ENCODE assay signal across 9 cellular contexts in genomic region chrX:40867352-40867751, GRCh38.
A peak's percentile ranks its signal among the peaks of the same experiment; 100 is the strongest.
DNase-seq lines count a peak whose midpoint lies in the region; ATAC-seq and TF ChIP-seq lines count a peak whose summit lies in the region.
"Had no signal": no experiment of that assay in that cellular context is flagged by ENCODE, and none has a peak within 500 bp of the region (broad histone marks: within the 10 kb centered on the region; RNA-seq: fewer than 3 reads in every experiment).

No MANE protein-coding gene starts in this region.

- H3K79me1 ChIP-seq in mesenchymal stem cell (replicated peaks; ENCODE audit: low read length, poor library complexity, severe bottlenecking) = no peaks in the 10 kb centered on the region

- peaks cover 0 to 2% of the 10 kb centered on the region in 2 experiments for H3K27me3 ChIP-seq in mesenchymal stem cell (ENCODE audit: control insufficient read depth in 1 of 2, insufficient read depth in 1 of 2, low read length in 2 of 2)

- no peak overlapping the region for H2BK120ac ChIP-seq in mesenchymal stem cell (ENCODE audit: low read depth, low read length)

- H3K4me2 ChIP-seq in mesenchymal stem cell (ENCODE audit: low read length, poor library complexity, severe bottlenecking) = peak overlapping the region; percentile 16
- H3K4me2 ChIP-seq: BLaER1 treated with 17β-estradiol and CSF1 and Interleukin-3, amounts not matched to agents 10 nM and 100 nM had no signal

- H4K8ac ChIP-seq in mesenchymal stem cell (ENCODE audit: low read length) = no peak overlapping the region

- DNase-seq in AG08396 (ENCODE audit: low spot score) (peak; percentile 33), LoVo (ENCODE audit: low spot score) (peak; percentile 42), choroid plexus epithelial cell (ENCODE audit: low read depth) (peak; percentile 82), mesenchymal stem cell (peak; percentile 15), CD1c-positive myeloid dendritic cell (ENCODE audit: extremely low spot score) (no peak)
- DNase-seq in activated T-cell treated with anti-CD3 and anti-CD28 coated beads, Interleukin-2, amount 50 U/mL, for 1 hour = no peak

- H3K36me3 ChIP-seq in mesenchymal stem cell (ENCODE audit: control insufficient read depth in 1 of 2, insufficient read depth in 2 of 2, low read depth in 1 of 2, low read length in 2 of 2) = no peaks in the 10 kb centered on the region
- H3K36me3 ChIP-seq: BLaER1 treated with 17β-estradiol and CSF1 and Interleukin-3, amounts not matched to agents 10 nM and 100 nM had no signal

- H3K4me1 ChIP-seq in mesenchymal stem cell (ENCODE audit: control insufficient read depth, insufficient read depth, low read depth, low read length) = peaks cover 2% of the 10 kb centered on the region
- H3K4me1 ChIP-seq: BLaER1 treated with 17β-estradiol and CSF1 and Interleukin-3, amounts not matched to agents 10 nM and 100 nM had no signal

- no peak overlapping the region for H3K4me3 ChIP-seq in choroid plexus epithelial cell (ENCODE audit: low read depth, low read length)
- H3K4me3 ChIP-seq in mesenchymal stem cell (ENCODE audit: insufficient read depth in 1 of 2, low read depth in 1 of 2, low read length in 2 of 2) = no peak overlapping the region
- H3K4me3 ChIP-seq: BLaER1 treated with 17β-estradiol and CSF1 and Interleukin-3, amounts not matched to agents 10 nM and 100 nM had no signal

- ATAC-seq in HG03460 (IDR thresholded peaks at IDR 0.05; ENCODE audit: unreplicated experiment) (no peak), GM19351 (IDR thresholded peaks at IDR 0.05; ENCODE audit: unreplicated experiment) (no peak)

- H3K9me3 ChIP-seq in mesenchymal stem cell (ENCODE audit: control insufficient read depth, low read length) = peaks cover 4% of the 10 kb centered on the region

- H3K9ac ChIP-seq in mesenchymal stem cell (ENCODE audit: low read length) = no peak overlapping the region
- H3K9ac ChIP-seq: BLaER1 treated with 17β-estradiol and CSF1 and Interleukin-3, amounts not matched to agents 10 nM and 100 nM had no signal

- no peak overlapping the region for H3K23ac ChIP-seq in mesenchymal stem cell (ENCODE audit: low read length in 2 of 2)

- H3K4ac ChIP-seq in mesenchymal stem cell (ENCODE audit: low read depth in 1 of 2, low read length in 2 of 2) = no peak overlapping the region

- H2BK15ac ChIP-seq in mesenchymal stem cell (ENCODE audit: low read depth, poor library complexity, severe bottlenecking) = no peak overlapping the region

- H4K91ac ChIP-seq in mesenchymal stem cell (ENCODE audit: low read length) = no peak overlapping the region

- peak overlapping the region; percentile 88 for H3K27ac ChIP-seq in mesenchymal stem cell (ENCODE audit: low read length, poor library complexity, severe bottlenecking)
- H3K27ac ChIP-seq: BLaER1 treated with 17β-estradiol and CSF1 and Interleukin-3, amounts not matched to agents 10 nM and 100 nM had no signal

- H2AFZ ChIP-seq in mesenchymal stem cell (ENCODE audit: low read depth, low read length) = no peak overlapping the region

- H2AK5ac ChIP-seq in mesenchymal stem cell (ENCODE audit: low read length, severe bottlenecking) = no peak overlapping the region

- WGBS in mesenchymal stem cell = 0% methylated on average over 1 of the region's 1 CpG

- no peak for TF ChIP-seq CTCF in choroid plexus epithelial cell (conservative IDR thresholded peaks at IDR 0.05; ENCODE audit: low read depth, low read length)

- H3K18ac ChIP-seq in mesenchymal stem cell (ENCODE audit: low read depth in 1 of 2, low read length in 2 of 2) = no peak overlapping the region

- peak overlapping the region; percentile 70 for H2BK5ac ChIP-seq in mesenchymal stem cell (ENCODE audit: low read depth, low read length, poor library complexity, severe bottlenecking)

- no peak overlapping the region for H3K14ac ChIP-seq in mesenchymal stem cell (ENCODE audit: low read length in 2 of 2)

- H2BK12ac ChIP-seq in mesenchymal stem cell (ENCODE audit: low read length in 2 of 2) = no peak overlapping the region

Comparison
In these comparisons a context has a peak if more than half of its experiments do, and no peak if none do; other contexts are left out.
1. DNase-seq: peak in AG08396 (single experiment), LoVo (single experiment), choroid plexus epithelial cell (single experiment) and mesenchymal stem cell (single experiment); none in activated T-cell treated with anti-CD3 and anti-CD28 coated beads, Interleukin-2, amount 50 U/mL, for 1 hour (single experiment) and CD1c-positive myeloid dendritic cell (single experiment).